ENCODE assay signal across 8 cellular contexts in genomic region chr1:23098463-23099170, GRCh38.
A peak's percentile ranks its signal among the peaks of the same experiment; 100 is the strongest.
DNase-seq lines count a peak whose midpoint lies in the region; ATAC-seq, FAIRE-seq and TF ChIP-seq lines count a peak whose summit lies in the region.

No MANE protein-coding gene starts in this region.

- H4K20me1 ChIP-seq in endothelial cell of umbilical vein (replicated peaks; ENCODE audit: control insufficient read depth, extremely low read depth, insufficient read depth, low read length), result no peaks in the 10 kb centered on the region

- intact Hi-C loops in endothelial cell of umbilical vein (cut with micrococcal nuclease), result loop anchor here (1.0 kb wide), 3 partner anchors 70 to 122 kb away; partner anchors contain the start of gene LUZP1
- intact Hi-C loops in mucosa of descending colon (cut with DNase I, micrococcal nuclease), result loop anchor here (2.0 kb wide), 1 partner anchor 86 kb away; no protein-coding TSS in a partner anchor

- dilution Hi-C loops in endothelial cell of umbilical vein (cut with MboI; ENCODE audit: extremely low pct_ligation_motif_present, low sequenced_read_pairs), result loop anchor here (10.0 kb wide), 1 partner anchor 86 kb away; no protein-coding TSS in a partner anchor

- peaks cover 16 to 52% (median 36%) of the 10 kb centered on the region in 4 donors for H3K4me1 Mint-ChIP-seq in CD4-positive, CD25-positive, alpha-beta regulatory T cell
- H3K4me1 Mint-ChIP-seq in activated CD8-positive, alpha-beta memory T cell treated with anti-CD3 and anti-CD28 coated beads, Interleukin-2, amount 10 ng/mL, durations not matched to agents 7 days and 5 days, result peaks cover 45% of the 10 kb centered on the region

- H2AFZ ChIP-seq in endothelial cell of umbilical vein (ENCODE audit: low read depth, low read length), result no peak overlapping the region

- H3K4me1 ChIP-seq in CD4-positive, CD25-positive, alpha-beta regulatory T cell (ENCODE audit: control insufficient read depth, insufficient read depth, low read length, poor library complexity, severe bottlenecking), result peaks cover 25% of the 10 kb centered on the region
- H3K4me1 ChIP-seq in endothelial cell of umbilical vein (ENCODE audit: control insufficient read depth, extremely low read depth, insufficient read depth, low read length) (peaks cover 53% of the 10 kb centered on the region), mucosa of descending colon (ENCODE audit: low read depth) (peaks cover 25% of the 10 kb centered on the region)

- H3K27me3 ChIP-seq in CD4-positive, CD25-positive, alpha-beta regulatory T cell (ENCODE audit: control insufficient read depth, insufficient read depth, low read length), result no peaks in the 10 kb centered on the region
- H3K27me3 ChIP-seq in HL-60 (ENCODE audit: insufficient read depth, poor library complexity, severe bottlenecking) (no peaks in the 10 kb centered on the region), endothelial cell of umbilical vein (ENCODE audit: control insufficient read depth in 2 of 2, insufficient read depth in 2 of 2, low read length in 2 of 2) (no peaks in the 10 kb centered on the region)

- H3K79me2 ChIP-seq in endothelial cell of umbilical vein (ENCODE audit: control insufficient read depth, insufficient read depth, low read length), result peaks cover 76% of the 10 kb centered on the region

- no peak for TF ChIP-seq POLR2A in endothelial cell of umbilical vein (IDR thresholded peaks at IDR 0.05; ENCODE audit: low read depth, low read length)

- no peaks in the 10 kb centered on the region for H3K9me1 ChIP-seq in endothelial cell of umbilical vein (replicated peaks; ENCODE audit: control insufficient read depth, extremely low read depth, insufficient read depth, low read length)

- no TSS peak for BruUV-seq in endothelial cell of umbilical vein (replicated peaks; lab: Mats Ljungman, UMichigan)

- CTCF ChIA-PET in activated CD8-positive, alpha-beta memory T cell treated with anti-CD3 and anti-CD28 coated beads, Interleukin-2, amount 10 ng/mL, durations not matched to agents 7 days and 5 days (lab: Charles Lee), result interaction anchor here (0.5 to 12.9 kb wide), 23 partner anchors 11 to 1408 kb away, joined by 3 to 515 read pairs (median 6); partner anchors contain the start of gene LUZP1
- CTCF ChIA-PET in endothelial cell of umbilical vein (lab: Charles Lee), result interaction anchor here (0.6 to 17.3 kb wide), 37 partner anchors 9 to 441 kb away, joined by 3 to 671 read pairs (median 5); partner anchors contain the start of genes HNRNPR, HTR1D, KDM1A and LUZP1

- peak overlapping the region; percentile 16 for H3K4me3 ChIP-seq in CD4-positive, CD25-positive, alpha-beta regulatory T cell (ENCODE audit: low read depth, low read length)
- H3K4me3 ChIP-seq in HL-60 (replicated peaks; ENCODE audit: insufficient read depth, low read length), result no peak overlapping the region
- H3K4me3 ChIP-seq in endothelial cell of umbilical vein (replicated peaks in 1 of 3; ENCODE audit: insufficient read depth in 1 of 3, low read depth in 1 of 3, low read length in 3 of 3), result no peak overlapping the region
- no peak overlapping the region for H3K4me3 ChIP-seq in mucosa of descending colon

- H3K36me3 Mint-ChIP-seq in CD4-positive, CD25-positive, alpha-beta regulatory T cell, result peaks cover 16% of the 10 kb centered on the region
- H3K36me3 Mint-ChIP-seq in activated CD8-positive, alpha-beta memory T cell treated with anti-CD3 and anti-CD28 coated beads, Interleukin-2, amount 10 ng/mL, durations not matched to agents 7 days and 5 days, result peaks cover 7% of the 10 kb centered on the region

- H3K9me3 Mint-ChIP-seq in CD4-positive, CD25-positive, alpha-beta regulatory T cell, result no peaks in the 10 kb centered on the region
- no peaks in the 10 kb centered on the region for H3K9me3 Mint-ChIP-seq in activated CD8-positive, alpha-beta memory T cell treated with anti-CD3 and anti-CD28 coated beads, Interleukin-2, amount 10 ng/mL, durations not matched to agents 7 days and 5 days (ENCODE audit: low read depth)

- peak overlapping the region; percentile 7 for H3K4me2 ChIP-seq in endothelial cell of umbilical vein (ENCODE audit: insufficient read depth, low read length)

- peak overlapping the region; percentile 14 for H3K9ac ChIP-seq in endothelial cell of umbilical vein (replicated peaks; ENCODE audit: extremely low read depth, insufficient read depth, low read length)

- POLR2A ChIA-PET in endothelial cell of umbilical vein (lab: Charles Lee), result interaction anchor here (0.7 to 1.9 kb wide), 4 partner anchors 14 to 79 kb away, joined by 3 to 10 read pairs (median 4); partner anchors contain the start of gene LUZP1

- H3K9me3 ChIP-seq in CD4-positive, CD25-positive, alpha-beta regulatory T cell (ENCODE audit: control insufficient read depth in 2 of 2, low read length in 2 of 2), result no peaks in the 10 kb centered on the region
- H3K9me3 ChIP-seq in endothelial cell of umbilical vein (replicated peaks; ENCODE audit: control insufficient read depth, insufficient read depth, low read length), result no peaks in the 10 kb centered on the region
- H3K9me3 ChIP-seq in mucosa of descending colon, result no peaks in the 10 kb centered on the region

- FAIRE-seq in endothelial cell of umbilical vein (lab: Jason Lieb, UNC), result peak; percentile 87

- peak; percentile 46 to 80 (median 74) for DNase-seq in CD4-positive, CD25-positive, alpha-beta regulatory T cell
- DNase-seq in HL-60 (ENCODE audit: low read depth in 1 of 2, low spot score in 1 of 2) (peak in 1 of 2 experiments; percentile 49), NOMO-1 treated with DMSO at 0.1 percent for 48 hours (lab: John Stamatoyannopoulos, UW; ENCODE audit: unreplicated experiment) (peak; percentile 55), endothelial cell of umbilical vein (ENCODE audit: low read depth, low spot score) (peak; percentile 78), mucosa of descending colon (peak in 1 of 3 donors; percentile 76)
- peak; percentile 75 for DNase-seq in activated CD8-positive, alpha-beta memory T cell treated with anti-CD3 and anti-CD28 coated beads, Interleukin-2, amount 10 ng/mL, durations not matched to agents 7 days and 5 days
- peak; percentile 16 to 74 (median 48) for DNase-seq in stimulated activated naive CD4-positive, alpha-beta T cell (lab: John Stamatoyannopoulos, UW)

- peak overlapping the region; percentile 11 to 75 (median 29) for H3K27ac Mint-ChIP-seq in CD4-positive, CD25-positive, alpha-beta regulatory T cell
- H3K27ac Mint-ChIP-seq in activated CD8-positive, alpha-beta memory T cell treated with anti-CD3 and anti-CD28 coated beads, Interleukin-2, amount 10 ng/mL, durations not matched to agents 7 days and 5 days, result no peak overlapping the region

- ATAC-seq in CD4-positive, CD25-positive, alpha-beta regulatory T cell (ENCODE audit: low read depth in 2 of 2), result peak; percentile 33 to 42
- ATAC-seq in activated CD8-positive, alpha-beta memory T cell treated with anti-CD3 and anti-CD28 coated beads, Interleukin-2, amount 10 ng/mL, durations not matched to agents 7 days and 5 days, result peak; percentile 46
- ATAC-seq in mucosa of descending colon (peak; percentile 75), HG03159 (IDR thresholded peaks at IDR 0.05; ENCODE audit: unreplicated experiment) (no peak)

- peaks cover 5% of the 10 kb centered on the region for H3K36me3 ChIP-seq in CD4-positive, CD25-positive, alpha-beta regulatory T cell (ENCODE audit: control insufficient read depth, insufficient read depth, low read length)
- peaks cover 0 to 9% of the 10 kb centered on the region in 2 experiments for H3K36me3 ChIP-seq in endothelial cell of umbilical vein (ENCODE audit: control insufficient read depth in 2 of 2, extremely low read depth in 1 of 2, insufficient read depth in 2 of 2, low read length in 2 of 2)
- no peaks in the 10 kb centered on the region for H3K36me3 ChIP-seq in mucosa of descending colon (ENCODE audit: low read depth)

- H3K4me3 Mint-ChIP-seq in CD4-positive, CD25-positive, alpha-beta regulatory T cell, result peak overlapping the region in 1 of 4 donors; percentile 11
- H3K4me3 Mint-ChIP-seq in activated CD8-positive, alpha-beta memory T cell treated with anti-CD3 and anti-CD28 coated beads, Interleukin-2, amount 10 ng/mL, durations not matched to agents 7 days and 5 days, result no peak overlapping the region

- no peak overlapping the region for H3K27ac ChIP-seq in CD4-positive, CD25-positive, alpha-beta regulatory T cell (ENCODE audit: insufficient read depth, low read length, poor library complexity, severe bottlenecking)
- H3K27ac ChIP-seq in HL-60 (replicated peaks), result no peak overlapping the region
- peak overlapping the region; percentile 83 for H3K27ac ChIP-seq in endothelial cell of umbilical vein (ENCODE audit: insufficient read depth, low read depth, low read length)

- H3K27me3 Mint-ChIP-seq in CD4-positive, CD25-positive, alpha-beta regulatory T cell, result no peaks in the 10 kb centered on the region
- H3K27me3 Mint-ChIP-seq in activated CD8-positive, alpha-beta memory T cell treated with anti-CD3 and anti-CD28 coated beads, Interleukin-2, amount 10 ng/mL, durations not matched to agents 7 days and 5 days, result no peaks in the 10 kb centered on the region

- TF ChIP-seq CTCF in HL-60 (IDR thresholded peaks at IDR 0.05; ENCODE audit: insufficient read depth, low read length) (peak; percentile 77), endothelial cell of umbilical vein (IDR thresholded peaks at IDR 0.05; ENCODE audit: extremely low read depth in 1 of 2, insufficient read depth in 1 of 2, low read depth in 1 of 2, low read length in 2 of 2) (peak; percentile 90 to 93), mucosa of descending colon (IDR thresholded peaks at IDR 0.05) (peak; percentile 81)

TF ChIP-seq in endothelial cell of umbilical vein, 7 proteins besides CTCF, POLR2A, EP300 and RAD21:
- TF ChIP-seq MAX (IDR thresholded peaks at IDR 0.05; ENCODE audit: insufficient read depth, insufficient read length), result no peak
- no peak for TF ChIP-seq GATA2 (IDR thresholded peaks at IDR 0.05; ENCODE audit: insufficient read depth, insufficient read length, low read depth, low read length)
